8 cellular contexts compared by ENCODE assay signal in the genomic region with DNA sequence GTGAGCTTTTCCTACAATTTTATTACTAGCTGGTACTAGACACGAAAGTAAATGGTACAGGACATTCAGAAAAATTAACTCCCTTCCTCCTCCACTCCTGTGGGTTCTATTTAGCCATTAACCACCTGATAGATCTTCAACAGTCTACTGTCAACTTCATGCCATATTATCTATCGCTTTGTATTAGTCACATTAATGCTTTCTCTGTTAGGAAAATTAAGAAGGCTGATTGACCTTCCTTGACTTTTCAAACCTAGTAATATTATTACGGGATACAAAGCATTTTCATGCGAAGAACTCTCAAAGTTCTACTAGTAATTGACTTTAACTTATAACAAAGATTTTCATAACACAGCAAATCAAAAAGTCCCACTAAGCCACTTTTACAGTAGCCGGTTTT. TPM values are rescaled to one million over a fixed set of nuclear protein-coding genes. Genes with fewer than 3 reads are reported as not detected.
DNase-seq lines count a peak whose midpoint lies in the region; ATAC-seq, FAIRE-seq and TF ChIP-seq lines count a peak whose summit lies in the region.

No MANE protein-coding gene starts in this region.

- peaks cover 32% of the 10 kb centered on the region for H3K4me1 Mint-ChIP-seq in activated CD4-positive, alpha-beta T cell treated with anti-CD3 and anti-CD28 coated beads, Interleukin-2, amount 10 ng/mL, durations not matched to agents 24 days and 14 days
- peaks cover 56% of the 10 kb centered on the region for H3K4me1 Mint-ChIP-seq in activated naive CD8-positive, alpha-beta T cell (ENCODE audit: low read depth)

- H3K9me3 ChIP-seq in kidney (ENCODE audit: control insufficient read depth in 1 of 2, low read length in 2 of 2) (no peaks in the 10 kb centered on the region), suprapubic skin (no peaks in the 10 kb centered on the region)

- ATAC-seq in GM18873 (IDR thresholded peaks at IDR 0.05; ENCODE audit: low FRiP score, unreplicated experiment) = no peak
- no peak for ATAC-seq in GM18867 (IDR thresholded peaks at IDR 0.05; ENCODE audit: unreplicated experiment)

- H3K27ac ChIP-seq in kidney (ENCODE audit: low read depth in 2 of 2, low read length in 2 of 2) = no peak overlapping the region
- no peak overlapping the region for H3K27ac ChIP-seq in suprapubic skin

- H3K4me3 Mint-ChIP-seq in activated CD4-positive, alpha-beta T cell treated with anti-CD3 and anti-CD28 coated beads, Interleukin-2, amount 10 ng/mL, durations not matched to agents 24 days and 14 days = peak overlapping the region; percentile 88
- peak overlapping the region; percentile 97 for H3K4me3 Mint-ChIP-seq in activated naive CD8-positive, alpha-beta T cell

- 41% methylated on average over 5 of the region's 5 CpGs for WGBS in suprapubic skin

- H3K36me3 ChIP-seq in kidney (ENCODE audit: control insufficient read depth in 1 of 2, insufficient read depth in 2 of 2, low read length in 2 of 2) (no peaks in the 10 kb centered on the region), suprapubic skin (peaks cover 6% of the 10 kb centered on the region)

- H3K27me3 ChIP-seq in suprapubic skin = no peaks in the 10 kb centered on the region

- H3K4me1 ChIP-seq in kidney (ENCODE audit: control insufficient read depth in 1 of 2, insufficient read depth in 1 of 2, low read depth in 1 of 2, low read length in 2 of 2) = peaks cover 2 to 7% of the 10 kb centered on the region in 2 donors
- H3K4me1 ChIP-seq in suprapubic skin = peaks cover 21% of the 10 kb centered on the region

- H3K9me3 Mint-ChIP-seq in activated CD4-positive, alpha-beta T cell treated with anti-CD3 and anti-CD28 coated beads, Interleukin-2, amount 10 ng/mL, durations not matched to agents 24 days and 14 days = peaks cover 5% of the 10 kb centered on the region
- H3K9me3 Mint-ChIP-seq in activated naive CD8-positive, alpha-beta T cell (ENCODE audit: low read depth) = peaks cover 6% of the 10 kb centered on the region

- DNase-seq in activated CD4-positive, alpha-beta T cell treated with anti-CD3 and anti-CD28 coated beads, Interleukin-2, amount 10 ng/mL, durations not matched to agents 24 days and 14 days = no peak
- DNase-seq in activated CD4-positive, alpha-beta T cell treated with anti-CD3 and anti-CD28 coated beads for 4 hours = no peak
- DNase-seq in kidney (no peak), suprapubic skin (ENCODE audit: low spot score in 2 of 2) (no peak), NOMO-1 treated with DMSO at 0.1 percent for 48 hours (lab: John Stamatoyannopoulos, UW; ENCODE audit: unreplicated experiment) (no peak)

- TF ChIP-seq EP300 in suprapubic skin (IDR thresholded peaks at IDR 0.05) = no peak

- TF ChIP-seq CTCF in kidney (IDR thresholded peaks at IDR 0.05; ENCODE audit: borderline replicate concordance, extremely low read depth, insufficient read depth) = no peak
- TF ChIP-seq CTCF in suprapubic skin (IDR thresholded peaks at IDR 0.05) = no peak

- FAIRE-seq in kidney (lab: Jason Lieb, UNC) = no peak

- no peak for TF ChIP-seq POLR2A in suprapubic skin (IDR thresholded peaks at IDR 0.05)

- intact Hi-C loops in activated CD4-positive, alpha-beta T cell treated with anti-CD3 and anti-CD28 coated beads, Interleukin-2, amount 10 ng/mL, durations not matched to agents 24 days and 14 days (cut with micrococcal nuclease) = loop anchor here (5.0 to 10.0 kb wide), 2 partner anchors 447 to 1129 kb away; a partner anchor contains a TSS
- intact Hi-C loops in kidney (cut with DNase I) = no loop called here

- no peaks in the 10 kb centered on the region for H3K27me3 Mint-ChIP-seq in activated CD4-positive, alpha-beta T cell treated with anti-CD3 and anti-CD28 coated beads, Interleukin-2, amount 10 ng/mL, durations not matched to agents 24 days and 14 days
- H3K27me3 Mint-ChIP-seq in activated naive CD8-positive, alpha-beta T cell = no peaks in the 10 kb centered on the region

- peak overlapping the region; percentile 86 to 95 for H3K4me3 ChIP-seq in kidney (ENCODE audit: low read length in 2 of 2)
- H3K4me3 ChIP-seq in suprapubic skin = peak overlapping the region; percentile 86

- peak overlapping the region; percentile 52 to 74 for H3K9ac ChIP-seq in kidney (ENCODE audit: low read length in 2 of 2)

- H3K36me3 Mint-ChIP-seq in activated CD4-positive, alpha-beta T cell treated with anti-CD3 and anti-CD28 coated beads, Interleukin-2, amount 10 ng/mL, durations not matched to agents 24 days and 14 days (ENCODE audit: low read depth) = peaks cover 18% of the 10 kb centered on the region
- peaks cover 14% of the 10 kb centered on the region for H3K36me3 Mint-ChIP-seq in activated naive CD8-positive, alpha-beta T cell

- peak overlapping the region; percentile 54 for H3K27ac Mint-ChIP-seq in activated CD4-positive, alpha-beta T cell treated with anti-CD3 and anti-CD28 coated beads, Interleukin-2, amount 10 ng/mL, durations not matched to agents 24 days and 14 days
- H3K27ac Mint-ChIP-seq in activated naive CD8-positive, alpha-beta T cell = peak overlapping the region; percentile 83

RNA-seq across cellular contexts. Expression of a gene that starts 1.2 kb away (rescaled TPM):
- total RNA-seq in activated CD4-positive, alpha-beta T cell treated with anti-CD3 and anti-CD28 coated beads, Interleukin-2, amount 10 ng/mL, durations not matched to agents 24 days and 14 days = 31.3 and 32.8 TPM in 2 replicates
- total RNA-seq in kidney (12.1 TPM), suprapubic skin (10 to 100 TPM; 17.1 to 33.6 (median 22.9) TPM)
- polyA plus RNA-seq in kidney (ENCODE audit: insufficient read depth, low read depth, low replicate concordance) = 6.8 TPM
